Comparison of ENCODE assay signal across 8 cellular contexts in genomic region chr19:19203012-19203856, GRCh38. TPM values are rescaled to one million over a fixed set of nuclear protein-coding genes. Genes with fewer than 3 reads are reported as not detected.
DNase-seq lines count a peak whose midpoint lies in the region; TF ChIP-seq lines count a peak whose summit lies in the region.

NR2C2AP (minus strand) TSS chr19:19203414; CDS start chr19:19203060, 354 bp downstream.

- H3K4me3 ChIP-seq in foreskin fibroblast (ENCODE audit: low read depth in 1 of 2, low read length in 2 of 2) (peak within 1 kb of the TSS; percentile 67 to 76), neuron (ENCODE audit: low read length) (peak within 1 kb of the TSS; percentile 73)

- H3K27me3 ChIP-seq in neuron (ENCODE audit: insufficient read depth, low read length) = no peaks in the 10 kb centered on the region

- peak within 1 kb of the TSS; percentile 45 for H2AFZ ChIP-seq in neuron (ENCODE audit: low read depth, low read length)

- peaks cover 12% of the 10 kb centered on the region for H3K4me1 ChIP-seq in neuron (ENCODE audit: insufficient read depth, low read length)

- H3K36me3 ChIP-seq in neuron (ENCODE audit: insufficient read depth, low read length) = peaks cover 22% of the 10 kb centered on the region

- DNase-seq in DMS53 treated with DMSO at 0.1 percent for 48 hours (lab: John Stamatoyannopoulos, UW; ENCODE audit: unreplicated experiment) = peak; percentile 71
- peak; percentile 90 for DNase-seq in H4 (ENCODE audit: low spot score)
- DNase-seq in MV-4-11 (lab: John Stamatoyannopoulos, UW) = peak; percentile 97
- DNase-seq in SK-N-DZ (ENCODE audit: low spot score) = peak; percentile 90
- DNase-seq in activated naive CD4-positive, alpha-beta T cell treated with Interleukin-2 at 50 U/mL for 16 hours = peak; percentile 94
- peak; percentile 84 to 96 for DNase-seq in foreskin fibroblast
- DNase-seq in stromal cell of bone marrow (ENCODE audit: low read depth) = peak; percentile 82

- H3K9me3 ChIP-seq in neuron (ENCODE audit: low read length) = no peaks in the 10 kb centered on the region

- no peak for TF ChIP-seq CTCF in foreskin fibroblast (IDR thresholded peaks at IDR 0.05; ENCODE audit: low read depth, low read length)

RNA-seq across cellular contexts. Expression of gene NR2C2AP, which starts in this region (rescaled TPM):
- total RNA-seq in H4 (2014; rRNA removed; shearing (Covaris generic)) = 48.1 and 50.5 TPM in 2 replicates
- 45.5 and 49.9 TPM in 2 replicates for polyA plus RNA-seq in SK-N-DZ (2014; cell fraction: cytosol; rRNA removed)
- 59.5 and 64.6 TPM in 2 replicates for polyA plus RNA-seq in SK-N-DZ (2014; cell fraction: nucleus; rRNA removed)

Comparison
In these comparisons a context has a peak if more than half of its experiments do, and no peak if none do; other contexts are left out.
1. Peak in every context shown above with its lines: DNase-seq and H3K4me3 ChIP-seq.